In genomic region chr5:169152946-169153345, GRCh38 we compare ENCODE assay signal across 40 cellular contexts.
"Had no signal": no experiment of that assay in that cellular context is flagged by ENCODE, and none has a peak within 500 bp of the region (broad histone marks: within the 10 kb centered on the region; RNA-seq: fewer than 3 reads in every experiment).

No MANE protein-coding gene starts in this region.

- H3K4me1 ChIP-seq: Peyer's patch had no signal

- H3K4me3 Mint-ChIP-seq: activated B cell treated with CpG ODN at 0.5 μM for 24 hours; activated CD4-positive, alpha-beta memory T cell treated with anti-CD3 and anti-CD28 coated beads for 36 hours; activated CD8-positive, alpha-beta memory T cell treated with anti-CD3 and anti-CD28 coated beads, Interleukin-2, amount 10 ng/mL, durations not matched to agents 7 days and 5 days; activated naive CD4-positive, alpha-beta T cell treated with anti-CD3 and anti-CD28 coated beads, Interleukin-2, amount 10 ng/mL, durations not matched to agents 7 days and 5 days; activated naive CD8-positive, alpha-beta T cell; activated naive CD8-positive, alpha-beta T cell treated with anti-CD3 and anti-CD28 coated beads, Interleukin-2, amount 50 U/mL, for 24 hours had no signal

- H3K4me1 Mint-ChIP-seq: activated B cell treated with CpG ODN at 0.5 μM for 24 hours; activated CD8-positive, alpha-beta memory T cell treated with anti-CD3 and anti-CD28 coated beads, Interleukin-2, amount 10 ng/mL, durations not matched to agents 7 days and 5 days; activated naive CD4-positive, alpha-beta T cell treated with anti-CD3 and anti-CD28 coated beads, Interleukin-2, amount 10 ng/mL, durations not matched to agents 7 days and 5 days; activated naive CD8-positive, alpha-beta T cell treated with anti-CD3 and anti-CD28 coated beads, Interleukin-2, amount 50 U/mL, for 24 hours had no signal

- H3K9me3 ChIP-seq: Peyer's patch, SJSA1 had no signal

- H3K27ac Mint-ChIP-seq: activated B cell treated with CpG ODN at 0.5 μM for 24 hours; activated CD4-positive, alpha-beta memory T cell treated with anti-CD3 and anti-CD28 coated beads for 36 hours; activated CD8-positive, alpha-beta memory T cell treated with anti-CD3 and anti-CD28 coated beads, Interleukin-2, amount 10 ng/mL, durations not matched to agents 7 days and 5 days; activated naive CD4-positive, alpha-beta T cell treated with anti-CD3 and anti-CD28 coated beads, Interleukin-2, amount 10 ng/mL, durations not matched to agents 7 days and 5 days; activated naive CD8-positive, alpha-beta T cell; activated naive CD8-positive, alpha-beta T cell treated with anti-CD3 and anti-CD28 coated beads, Interleukin-2, amount 50 U/mL, for 24 hours had no signal

- H3K36me3 Mint-ChIP-seq: activated CD4-positive, alpha-beta memory T cell treated with anti-CD3 and anti-CD28 coated beads for 36 hours; activated CD8-positive, alpha-beta memory T cell treated with anti-CD3 and anti-CD28 coated beads, Interleukin-2, amount 10 ng/mL, durations not matched to agents 7 days and 5 days; activated naive CD4-positive, alpha-beta T cell treated with anti-CD3 and anti-CD28 coated beads, Interleukin-2, amount 10 ng/mL, durations not matched to agents 7 days and 5 days; activated naive CD8-positive, alpha-beta T cell had no signal

- H3K27me3 Mint-ChIP-seq: activated CD8-positive, alpha-beta memory T cell treated with anti-CD3 and anti-CD28 coated beads, Interleukin-2, amount 10 ng/mL, durations not matched to agents 7 days and 5 days; activated naive CD4-positive, alpha-beta T cell treated with anti-CD3 and anti-CD28 coated beads, Interleukin-2, amount 10 ng/mL, durations not matched to agents 7 days and 5 days; activated naive CD8-positive, alpha-beta T cell treated with anti-CD3 and anti-CD28 coated beads, Interleukin-2, amount 50 U/mL, for 24 hours had no signal

- H3K27me3 ChIP-seq: MG63, Peyer's patch, SJSA1 had no signal

- DNase-seq: activated B cell treated with CpG ODN at 0.5 μM for 24 hours; activated CD4-positive, alpha-beta memory T cell treated with anti-CD3 and anti-CD28 coated beads for 36 hours; activated CD4-positive, alpha-beta T cell treated with anti-CD3 and anti-CD28 coated beads for 4 hours; activated CD4-positive, alpha-beta T cell treated with anti-CD3 and anti-CD28 coated beads, Interleukin-2, amount 50 U/mL, for 1 hour; activated CD4-positive, CD25-positive, alpha-beta regulatory T cell treated with anti-CD3 and anti-CD28 coated beads, Interleukin-2, amount 50 U/mL, for 72 hours; activated CD8-positive, alpha-beta memory T cell treated with anti-CD3 and anti-CD28 coated beads for 24 hours; activated CD8-positive, alpha-beta memory T cell treated with anti-CD3 and anti-CD28 coated beads, Interleukin-2, amount 10 ng/mL, durations not matched to agents 7 days and 5 days; activated CD8-positive, alpha-beta memory T cell treated with anti-CD3 and anti-CD28 coated beads, Interleukin-2, amount 50 U/mL, for 48 hours; activated effector memory CD4-positive, alpha-beta T cell treated with Interleukin-2 at 50 U/mL for 16 hours; activated naive CD4-positive, alpha-beta T cell treated with anti-CD3 and anti-CD28 coated beads, Interleukin-2, amount 10 ng/mL, durations not matched to agents 7 days and 5 days; activated naive CD8-positive, alpha-beta T cell treated with anti-CD3 and anti-CD28 coated beads, Interleukin-2, amount 50 U/mL, for 24 hours; activated T-cell treated with anti-CD3 and anti-CD28 coated beads, Interleukin-2, amount 50 U/mL, for 48 hours; anterior cingulate cortex; central memory CD4-positive, alpha-beta T cell; Kasumi-1; MG63; NCI-H1048; NCI-H1105 treated with DMSO at 0.1 percent for 48 hours; NCI-H1436; NCI-H1694; NCI-H1930; NCI-H2081 treated with DMSO at 0.1 percent for 48 hours; NCI-H226; NCI-H446 treated with DMSO at 0.1 percent for 48 hours; NCI-H524; NCI-H69; NCI-H82; NK-92 treated with Interleukin-12 subunit alpha and Interleukin-12 subunit beta, amount 100 ng/mL, for 24 hours; PC-3; Peyer's patch; RPMI8226; SHP77 treated with DMSO at 0.1 percent for 48 hours; SW 1271; T-helper 1 cell; T-helper 2 cell; T-helper 9 cell had no signal

- H3K36me3 ChIP-seq: MG63, Peyer's patch, SJSA1 had no signal

- FAIRE-seq: bronchial epithelial cell had no signal

- ATAC-seq: activated CD8-positive, alpha-beta memory T cell treated with anti-CD3 and anti-CD28 coated beads, Interleukin-2, amount 10 ng/mL, durations not matched to agents 7 days and 5 days; activated naive CD8-positive, alpha-beta T cell treated with anti-CD3 and anti-CD28 coated beads, Interleukin-2, amount 50 U/mL, for 24 hours; PC-3 had no signal

- H3K4me3 ChIP-seq: MG63, Peyer's patch, SJSA1 had no signal

- H3K27ac ChIP-seq: Peyer's patch, SJSA1, VCaP had no signal
